In genomic region chr18:8498905-8499304, GRCh38 we compare ENCODE assay signal across 25 cellular contexts.
"Had no signal": no experiment of that assay in that cellular context is flagged by ENCODE, and none has a peak within 500 bp of the region (broad histone marks: within the 10 kb centered on the region; RNA-seq: fewer than 3 reads in every experiment).

No MANE protein-coding gene starts in this region.

- DNase-seq: colonic mucosa; cortex of kidney; dermis blood vessel endothelial cell; dorsolateral prefrontal cortex; effector CD4-positive, alpha-beta T cell; effector CD8-positive, alpha-beta T cell; effector memory CD4-positive, alpha-beta T cell; effector memory CD8-positive, alpha-beta T cell; endodermal cell; erythroblast; esophagus squamous epithelium; foreskin fibroblast; foreskin keratinocyte; foreskin melanocyte; gastrocnemius medialis; glutamatergic neuron; head of caudate nucleus; heart right ventricle had no signal

- H3K27ac Mint-ChIP-seq: dendritic cell treated with granulocyte-macrophage colony-stimulating factor and Interleukin-4, amounts not matched to agents 40 ng/mL and 50 ng/mL, for 4 days; effector memory CD8-positive, alpha-beta T cell; endodermal cell had no signal

- H3K9me3 ChIP-seq: colonic mucosa, esophagus muscularis mucosa, esophagus squamous epithelium, gastrocnemius medialis, gastroesophageal sphincter, heart left ventricle, heart right ventricle had no signal

- H3K36me3 ChIP-seq: colonic mucosa, esophagus muscularis mucosa, esophagus squamous epithelium, gastrocnemius medialis, gastroesophageal sphincter, heart left ventricle, heart right ventricle had no signal

- H3K27ac ChIP-seq: colonic mucosa, coronary artery, dorsolateral prefrontal cortex, epithelial cell of prostate, esophagus muscularis mucosa, esophagus squamous epithelium, foreskin keratinocyte, gastrocnemius medialis, gastroesophageal sphincter, heart left ventricle, heart right ventricle had no signal

- H3K9me3 Mint-ChIP-seq: dendritic cell treated with granulocyte-macrophage colony-stimulating factor and Interleukin-4, amounts not matched to agents 40 ng/mL and 50 ng/mL, for 4 days; effector memory CD8-positive, alpha-beta T cell had no signal

- ATAC-seq: effector memory CD8-positive, alpha-beta T cell; esophagus mucosa; foreskin keratinocyte; gastrocnemius medialis; gastroesophageal sphincter; heart left ventricle; heart right ventricle had no signal

- H3K4me1 ChIP-seq: colonic mucosa, foreskin keratinocyte, heart left ventricle had no signal

- H3K4me3 ChIP-seq: colonic mucosa, coronary artery, dorsolateral prefrontal cortex, esophagus muscularis mucosa, esophagus squamous epithelium, gastrocnemius medialis, gastroesophageal sphincter, heart left ventricle, heart right ventricle had no signal

- H3K27me3 ChIP-seq: colonic mucosa, esophagus muscularis mucosa, gastrocnemius medialis, gastroesophageal sphincter, heart left ventricle, heart right ventricle had no signal

- H3K4me3 Mint-ChIP-seq: dendritic cell treated with granulocyte-macrophage colony-stimulating factor and Interleukin-4, amounts not matched to agents 40 ng/mL and 50 ng/mL, for 4 days; effector memory CD8-positive, alpha-beta T cell; endodermal cell had no signal
